In the genomic region with DNA sequence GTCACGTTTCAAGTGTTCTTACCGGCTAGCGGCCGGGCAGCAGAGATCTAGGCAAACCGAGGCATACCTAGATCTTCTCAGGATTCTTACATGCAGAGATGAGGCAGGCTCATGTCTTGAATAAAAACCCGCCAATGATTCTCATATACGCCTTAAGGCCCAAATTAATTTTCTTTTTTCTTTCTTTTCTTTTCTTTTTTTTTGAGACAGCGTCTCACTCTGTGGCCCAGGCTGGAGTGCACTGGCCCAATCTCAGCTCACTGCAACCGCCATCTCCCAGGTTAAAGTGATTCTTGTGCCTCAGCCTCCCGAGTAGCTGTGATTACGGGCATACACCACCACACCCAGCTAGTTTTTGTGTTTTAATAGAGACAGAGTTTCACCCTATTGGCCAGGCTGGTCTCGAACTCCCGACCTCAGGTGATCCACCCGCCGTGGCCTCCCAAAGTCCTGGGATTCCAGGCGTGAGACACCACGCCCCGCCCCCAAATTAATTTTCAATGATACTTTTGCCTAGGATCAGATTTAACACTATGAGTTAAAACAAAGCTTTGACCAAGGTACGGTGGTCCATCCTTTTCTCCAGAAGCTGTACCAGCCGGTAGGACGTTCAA, we compare ENCODE assay signal across 8 cellular contexts. TPM values are rescaled to one million over a fixed set of nuclear protein-coding genes. Genes with fewer than 3 reads are reported as not detected.
DNase-seq lines count a peak whose midpoint lies in the region; ATAC-seq and TF ChIP-seq lines count a peak whose summit lies in the region.

No MANE protein-coding gene starts in this region.

- no peaks in the 10 kb centered on the region for H3K27me3 ChIP-seq in A673 (replicated peaks; ENCODE audit: insufficient read depth, low read depth, low read length, poor library complexity)
- no peaks in the 10 kb centered on the region for H3K27me3 ChIP-seq in muscle layer of duodenum (ENCODE audit: low read depth, low read length)

- peaks cover 3% of the 10 kb centered on the region for H3K36me3 ChIP-seq in A673 (ENCODE audit: insufficient read depth, low read length, poor library complexity, severe bottlenecking)
- no peaks in the 10 kb centered on the region for H3K36me3 ChIP-seq in muscle layer of duodenum (ENCODE audit: control insufficient read depth in 1 of 2, insufficient read depth in 2 of 2, low read length in 2 of 2)

- peaks cover 8 to 20% (median 18%) of the 10 kb centered on the region in 3 donors for H3K4me1 Mint-ChIP-seq in IgD-negative memory B cell
- H3K4me1 Mint-ChIP-seq in central memory CD8-positive, alpha-beta T cell, result peaks cover 24% of the 10 kb centered on the region

- peak overlapping the region; percentile 94 to 97 (median 96) for H3K27ac Mint-ChIP-seq in IgD-negative memory B cell
- H3K27ac Mint-ChIP-seq in central memory CD8-positive, alpha-beta T cell (ENCODE audit: low read depth), result peak overlapping the region; percentile 93

- no peaks in the 10 kb centered on the region for H3K9me3 Mint-ChIP-seq in IgD-negative memory B cell
- no peaks in the 10 kb centered on the region for H3K9me3 Mint-ChIP-seq in central memory CD8-positive, alpha-beta T cell

- intact Hi-C loops in A673 (cut with micrococcal nuclease; ENCODE audit: unreplicated experiment), result loop anchor here (5.0 kb wide), 1 partner anchor 76 kb away; a partner anchor contains a TSS

- DNase-seq in A673 (ENCODE audit: low spot score) (peak; percentile 4), HuH-7 (ENCODE audit: low spot score) (no peak), NCI-H510A treated with DMSO at 0.1 percent for 48 hours (lab: John Stamatoyannopoulos, UW) (no peak), SK-N-DZ (ENCODE audit: low spot score) (no peak), HPDE6-E6E7 (ENCODE audit: extremely low spot score) (no peak)
- no peak for DNase-seq in central memory CD8-positive, alpha-beta T cell (ENCODE audit: low spot score in 2 of 2)

- H3K4me1 ChIP-seq in A673 (ENCODE audit: insufficient read depth, low read length, poor library complexity, severe bottlenecking), result peaks cover 11% of the 10 kb centered on the region
- H3K4me1 ChIP-seq in muscle layer of duodenum (ENCODE audit: control insufficient read depth in 1 of 2, insufficient read depth in 2 of 2, low read length in 2 of 2), result no peaks in the 10 kb centered on the region

- peak overlapping the region; percentile 94 to 100 (median 98) for H3K4me3 Mint-ChIP-seq in IgD-negative memory B cell
- peak overlapping the region; percentile 92 for H3K4me3 Mint-ChIP-seq in central memory CD8-positive, alpha-beta T cell

- H3K27ac ChIP-seq in A673 (ENCODE audit: low read depth, low read length, poor library complexity, severe bottlenecking) (peak overlapping the region; percentile 93), muscle layer of duodenum (ENCODE audit: low read length) (peak overlapping the region; percentile 92)

- no peaks in the 10 kb centered on the region for H3K27me3 Mint-ChIP-seq in IgD-negative memory B cell
- H3K27me3 Mint-ChIP-seq in central memory CD8-positive, alpha-beta T cell, result no peaks in the 10 kb centered on the region

- POLR2A ChIA-PET in A673 (lab: Charles Lee; ENCODE audit: low non-redundant PET), result no interaction called here

- TSS peak; percentile 38 for BruUV-seq in A673 (replicated peaks; lab: Mats Ljungman, UMichigan)

- peak overlapping the region; percentile 94 for H3K4me3 ChIP-seq in A673 (ENCODE audit: low read depth, low read length, poor library complexity, severe bottlenecking)
- peak overlapping the region; percentile 78 to 92 for H3K4me3 ChIP-seq in muscle layer of duodenum (ENCODE audit: low read depth in 1 of 2, low read length in 2 of 2)

- TF ChIP-seq CTCF in A673 (conservative IDR thresholded peaks at IDR 0.05; ENCODE audit: low read depth, low read length), result no peak

- H3K9me3 ChIP-seq in A673 (ENCODE audit: low read depth, low read length, poor library complexity, severe bottlenecking) (no peaks in the 10 kb centered on the region), muscle layer of duodenum (ENCODE audit: control insufficient read depth in 1 of 2, low read length in 2 of 2) (no peaks in the 10 kb centered on the region)

- no peak for ATAC-seq in central memory CD8-positive, alpha-beta T cell (replicated peaks; ENCODE audit: extremely low read depth, poor library complexity, severe bottlenecking)

- H3K36me3 Mint-ChIP-seq in IgD-negative memory B cell, result peaks cover 6% of the 10 kb centered on the region
- H3K36me3 Mint-ChIP-seq in central memory CD8-positive, alpha-beta T cell (ENCODE audit: insufficient read depth), result peaks cover 11% of the 10 kb centered on the region

- CTCF ChIA-PET in A673 (lab: Charles Lee), result interaction anchor here (1.5 kb wide), 1 partner anchor 177 kb away, joined by 3 read pairs; no protein-coding TSS in a partner anchor

RNA-seq across cellular contexts. Expression of a gene that starts 1.5 kb away (rescaled TPM):
- 11.9 and 16.8 TPM in 2 replicates for total RNA-seq in A673 (2021)
- 7.8 TPM for polyA plus RNA-seq in IgD-negative memory B cell
- 13.8 and 15.1 TPM in 2 replicates for polyA plus RNA-seq in SK-N-DZ (2014; cell fraction: cytosol; rRNA removed)
- polyA plus RNA-seq in SK-N-DZ (2014; cell fraction: nucleus; rRNA removed), result 13.3 and 13.7 TPM in 2 replicates
